In genomic region chr11:72584933-72585597, GRCh38 we compare ENCODE assay signal across 9 cellular contexts.
DNase-seq lines count a peak whose midpoint lies in the region; ATAC-seq and TF ChIP-seq lines count a peak whose summit lies in the region.
"Had no signal": no experiment of that assay in that cellular context is flagged by ENCODE, and none has a peak within 500 bp of the region (broad histone marks: within the 10 kb centered on the region; RNA-seq: fewer than 3 reads in every experiment).

No MANE protein-coding gene starts in this region.

- H3K9me3 ChIP-seq in Panc1 (ENCODE audit: control insufficient read depth, insufficient read depth, low read depth, low read length) (no peaks in the 10 kb centered on the region), endodermal cell (ENCODE audit: control insufficient read depth, low read length) (no peaks in the 10 kb centered on the region), osteoblast (ENCODE audit: low read depth, low read length) (no peaks in the 10 kb centered on the region)

- TF ChIP-seq CTCF in Panc1 (IDR thresholded peaks at IDR 0.05): no peak
- no peak for TF ChIP-seq CTCF in endodermal cell (conservative IDR thresholded peaks at IDR 0.05)
- TF ChIP-seq CTCF in osteoblast (IDR thresholded peaks at IDR 0.05; ENCODE audit: extremely low read depth, low read depth, low read length): no peak

- ATAC-seq in Panc1 (peak; percentile 3; the same call in 1 of the 2 replicates), HG03378 (IDR thresholded peaks at IDR 0.05; ENCODE audit: unreplicated experiment) (no peak)

- no peaks in the 10 kb centered on the region for H3K36me3 Mint-ChIP-seq in endodermal cell (ENCODE audit: low read depth)

- peaks cover 73% of the 10 kb centered on the region for H3K27me3 Mint-ChIP-seq in endodermal cell (ENCODE audit: insufficient read depth)

- H3K27ac Mint-ChIP-seq in endodermal cell: no peak overlapping the region

- no peaks in the 10 kb centered on the region for H3K79me2 ChIP-seq in osteoblast (ENCODE audit: insufficient read depth, low read length)

- no peaks in the 10 kb centered on the region for H3K36me3 ChIP-seq in Panc1 (ENCODE audit: control insufficient read depth, insufficient read depth, low read length)
- no peaks in the 10 kb centered on the region for H3K36me3 ChIP-seq in endodermal cell (ENCODE audit: control insufficient read depth, insufficient read depth, low read length)
- no peaks in the 10 kb centered on the region for H3K36me3 ChIP-seq in osteoblast (ENCODE audit: insufficient read depth, low read length)

- H4K20me1 ChIP-seq in osteoblast (ENCODE audit: insufficient read depth, low read length): no peaks in the 10 kb centered on the region

- peaks cover 1% of the 10 kb centered on the region for H3K4me1 Mint-ChIP-seq in endodermal cell

- intact Hi-C loops in Panc1 (cut with micrococcal nuclease; ENCODE audit: unreplicated experiment): loop anchor here (2.0 to 5.0 kb wide), 3 partner anchors 58 to 103 kb away; no protein-coding TSS in a partner anchor

- POLR2A ChIA-PET in Panc1 (lab: Charles Lee): interaction anchor here (0.6 kb wide), 1 partner anchor 283 kb away, joined by 3 read pairs; no protein-coding TSS in a partner anchor

- H3K4me3 ChIP-seq in Panc1 (ENCODE audit: low read depth in 2 of 2, low read length in 2 of 2) (no peak overlapping the region), endodermal cell (ENCODE audit: low read length) (no peak overlapping the region), osteoblast (ENCODE audit: insufficient read depth, low read length) (peak overlapping the region; percentile 50)

- no peaks in the 10 kb centered on the region for H3K9me3 Mint-ChIP-seq in endodermal cell

- peak overlapping the region; percentile 38 for H3K4me3 Mint-ChIP-seq in endodermal cell

- CTCF ChIA-PET in Panc1 (lab: Charles Lee): interaction anchor here (0.6 to 2.3 kb wide), 5 partner anchors 60 to 167 kb away, joined by 3 to 15 read pairs (median 4); no protein-coding TSS in a partner anchor

- H3K27ac ChIP-seq in Panc1 (ENCODE audit: low read length) (no peak overlapping the region), endodermal cell (ENCODE audit: low read depth, low read length) (no peak overlapping the region), osteoblast (ENCODE audit: low read depth, low read length) (no peak overlapping the region)
- H3K27ac ChIP-seq: 22Rv1 had no signal

- no peak overlapping the region for H2AFZ ChIP-seq in osteoblast (ENCODE audit: low read length)

- 50 to 55% methylated on average over 10 to 12 of the region's 12 CpGs for WGBS in endodermal cell (ENCODE audit: insufficient coverage in 1 of 2, insufficient read length in 1 of 2), 2 experiments

- DNase-seq in DMS53 (lab: John Stamatoyannopoulos, UW): peak; percentile 46
- DNase-seq in DMS53 treated with DMSO at 0.1 percent for 48 hours (lab: John Stamatoyannopoulos, UW; ENCODE audit: unreplicated experiment): no peak
- no peak for DNase-seq in Panc1 (ENCODE audit: low read depth, low spot score)
- DNase-seq in endodermal cell: no peak
- DNase-seq in osteoblast (ENCODE audit: insufficient read length, low spot score, missing footprints): peak; percentile 91
- no peak for DNase-seq in stimulated activated CD4-positive, alpha-beta T cell treated with anti-CD3 and anti-CD28 coated beads, Interleukin-4, amount 100 ng/mL, for 1 hour
- no peak for DNase-seq in NCI-H345 (lab: John Stamatoyannopoulos, UW)

- BruUV-seq in Panc1 (replicated peaks; lab: Mats Ljungman, UMichigan): no TSS peak

- H3K27me3 ChIP-seq in Panc1 (ENCODE audit: control insufficient read depth, insufficient read depth, low read length) (peaks cover 9% of the 10 kb centered on the region), endodermal cell (ENCODE audit: control insufficient read depth, insufficient read depth, low read length, poor library complexity, severe bottlenecking) (peaks cover 77% of the 10 kb centered on the region), osteoblast (ENCODE audit: insufficient read depth, low read length) (peaks cover 78% of the 10 kb centered on the region)

- in situ Hi-C loops in Panc1 (cut with HindIII; ENCODE audit: low pct_unique_long_range_greater_than_20kb, low sequenced_read_pairs): no loop called here

- no peak overlapping the region for H3K9ac ChIP-seq in endodermal cell (ENCODE audit: extremely low read depth, low read length, poor library complexity, severe bottlenecking)

- peak overlapping the region; percentile 36 for H3K4me2 ChIP-seq in osteoblast (ENCODE audit: insufficient read depth, low read length)

- no peaks in the 10 kb centered on the region for H3K4me1 ChIP-seq in Panc1 (ENCODE audit: control insufficient read depth, insufficient read depth, low read length)
- H3K4me1 ChIP-seq in endodermal cell (ENCODE audit: control insufficient read depth, insufficient read depth, low read length): no peaks in the 10 kb centered on the region
- no peaks in the 10 kb centered on the region for H3K4me1 ChIP-seq in osteoblast (ENCODE audit: insufficient read depth, low read length)

Comparison
In these comparisons a context has a peak if more than half of its experiments do, and no peak if none do; other contexts are left out.
1. DNase-seq: peak in DMS53 (single experiment) and osteoblast (single experiment); none in DMS53 treated with DMSO at 0.1 percent for 48 hours (single experiment), Panc1 (single experiment), endodermal cell (single experiment), stimulated activated CD4-positive, alpha-beta T cell treated with anti-CD3 and anti-CD28 coated beads, Interleukin-4, amount 100 ng/mL, for 1 hour (single experiment) and NCI-H345 (single experiment).